Comparison of ENCODE assay signal across 1 cellular context in the genomic region with DNA sequence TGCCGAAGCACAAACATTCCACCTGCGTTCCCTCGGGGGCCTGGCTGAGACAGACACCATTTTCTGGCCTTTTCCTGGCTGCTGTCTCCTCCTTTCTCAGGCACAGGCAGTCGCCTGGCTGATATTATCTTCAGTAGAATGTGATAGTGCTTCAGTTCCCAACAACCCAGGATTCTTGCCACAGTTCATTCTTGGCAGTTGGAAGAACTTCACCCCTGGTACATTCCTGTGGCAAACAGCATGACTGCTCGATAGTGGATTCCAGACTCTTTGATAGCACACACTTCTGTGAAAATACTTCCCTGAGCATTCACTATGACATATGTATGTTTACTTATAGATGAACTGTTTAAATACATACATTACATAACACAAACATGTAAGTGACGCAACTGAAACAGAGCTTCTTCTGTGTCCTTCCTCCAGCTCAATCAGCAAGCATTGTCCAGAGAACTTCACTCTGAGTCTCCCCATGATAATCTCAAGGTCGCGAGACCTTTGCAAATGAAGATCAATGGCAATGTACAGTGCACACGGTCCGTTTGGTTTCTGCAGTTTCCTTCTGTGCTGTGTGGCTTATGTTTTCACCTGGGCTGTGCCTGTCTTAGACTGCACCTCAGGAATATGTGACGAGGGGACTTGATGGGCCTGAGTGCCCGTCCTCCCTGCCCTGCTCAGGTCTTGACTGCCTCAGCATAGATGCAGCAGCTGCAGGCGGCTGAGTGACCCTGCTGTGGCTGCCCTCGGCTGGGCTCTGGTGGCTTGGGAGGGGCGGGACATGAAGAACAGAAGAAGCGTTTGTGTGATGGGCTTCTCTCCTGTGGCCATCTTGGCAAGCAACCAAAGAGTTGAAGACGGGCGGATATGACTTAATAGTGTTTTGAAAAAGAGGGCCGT.
TF ChIP-seq lines count a peak whose summit lies in the region.

No MANE protein-coding gene starts in this region.

TF ChIP-seq in HCT116, 20 proteins besides CTCF, POLR2A, EP300 and RAD21 (continued from another document):
- TF ChIP-seq ZNF274 (IDR thresholded peaks at IDR 0.05; ENCODE audit: low read depth, low read length), result no peak
- TF ChIP-seq, protein P1, sequence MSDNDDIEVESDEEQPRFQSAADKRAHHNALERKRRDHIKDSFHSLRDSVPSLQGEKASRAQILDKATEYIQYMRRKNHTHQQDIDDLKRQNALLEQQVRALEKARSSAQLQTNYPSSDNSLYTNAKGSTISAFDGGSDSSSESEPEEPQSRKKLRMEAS (IDR thresholded peaks at IDR 0.05), result no peak
TF ChIP-seq in HCT116: peak in this region for 0.
